Comparison of ENCODE assay signal across 34 cellular contexts in the genomic region with DNA sequence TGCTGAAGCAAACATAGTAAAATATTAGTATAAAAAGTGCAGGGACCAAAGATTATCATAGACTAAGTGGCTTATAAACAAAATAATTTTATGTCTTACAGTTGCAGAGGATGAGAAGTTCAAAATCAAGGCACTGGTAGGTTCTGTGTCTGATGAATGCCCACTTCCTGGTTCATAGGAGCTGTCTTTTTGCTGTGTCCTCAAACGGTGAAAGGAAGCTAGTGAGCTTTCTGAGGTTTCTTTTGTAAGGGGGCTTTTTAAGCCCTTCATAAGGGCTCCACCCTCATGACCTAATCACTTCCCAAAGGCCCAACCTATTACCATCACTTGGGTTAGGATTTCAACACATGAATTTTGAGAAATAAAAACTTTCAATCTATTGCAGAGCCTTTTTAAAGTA.
"Had no signal": no experiment of that assay in that cellular context is flagged by ENCODE, and none has a peak within 500 bp of the region (broad histone marks: within the 10 kb centered on the region; RNA-seq: fewer than 3 reads in every experiment).

No MANE protein-coding gene starts in this region.

- H3K27me3 Mint-ChIP-seq: activated CD4-positive, alpha-beta memory T cell treated with anti-CD3 and anti-CD28 coated beads, Interleukin-2, amount 10 ng/mL, durations not matched to agents 7 days and 5 days; activated CD4-positive, alpha-beta T cell treated with anti-CD3 and anti-CD28 coated beads, Interleukin-2, amount 10 ng/mL, durations not matched to agents 7 days and 5 days; activated naive CD4-positive, alpha-beta T cell treated with anti-CD3 and anti-CD28 coated beads, Interleukin-2, amount 50 U/mL, for 24 hours; activated naive CD8-positive, alpha-beta T cell treated with anti-CD3 and anti-CD28 coated beads, Interleukin-2, amount 50 U/mL, for 24 hours had no signal

- H3K4me1 ChIP-seq: adrenal gland, body of pancreas, colonic mucosa, esophagus squamous epithelium, heart right ventricle had no signal

- H3K4me3 ChIP-seq: adrenal gland, body of pancreas, cardiac muscle cell, colonic mucosa, esophagus squamous epithelium, gastroesophageal sphincter, heart right ventricle had no signal

- H3K27me3 ChIP-seq: adrenal gland, body of pancreas, cardiac muscle cell, colonic mucosa, esophagus squamous epithelium, gastroesophageal sphincter, heart right ventricle had no signal

- H3K27ac Mint-ChIP-seq: activated CD4-positive, alpha-beta memory T cell treated with anti-CD3 and anti-CD28 coated beads, Interleukin-2, amount 10 ng/mL, durations not matched to agents 7 days and 5 days; activated CD4-positive, alpha-beta T cell treated with anti-CD3 and anti-CD28 coated beads, Interleukin-2, amount 10 ng/mL, durations not matched to agents 7 days and 5 days; activated naive CD4-positive, alpha-beta T cell treated with anti-CD3 and anti-CD28 coated beads for 36 hours; activated naive CD4-positive, alpha-beta T cell treated with anti-CD3 and anti-CD28 coated beads, Interleukin-2, amount 50 U/mL, for 24 hours; activated naive CD8-positive, alpha-beta T cell treated with anti-CD3 and anti-CD28 coated beads for 36 hours; activated naive CD8-positive, alpha-beta T cell treated with anti-CD3 and anti-CD28 coated beads, Interleukin-2, amount 50 U/mL, for 24 hours; activated T-helper 1 cell treated with anti-CD3 and anti-CD28 coated beads, Interleukin-12 subunit alpha, Interleukin-12 subunit beta, Interleukin-2, Interleukin-4 antibody, amounts not matched to agents 30 ng/mL and 10 ng/mL and 1 ng/mL, durations not matched to agents 14 hours and 24 hours and 36 hours; activated T-helper 2 cell treated with anti-CD3 and anti-CD28 coated beads, Interferon-gamma antibody, Interleukin-2, Interleukin-4, amounts not matched to agents 10 μg/mL and 5 μg/mL and 100 μg/mL, durations not matched to agents 14 hours and 24 hours and 36 hours; T-helper 17 cell; WTC11 had no signal

- FAIRE-seq: endometrium, endothelial cell of umbilical vein, TTC549 had no signal

- H3K9me3 Mint-ChIP-seq: activated CD4-positive, alpha-beta memory T cell treated with anti-CD3 and anti-CD28 coated beads, Interleukin-2, amount 10 ng/mL, durations not matched to agents 7 days and 5 days; activated CD4-positive, alpha-beta T cell treated with anti-CD3 and anti-CD28 coated beads, Interleukin-2, amount 10 ng/mL, durations not matched to agents 7 days and 5 days; activated naive CD4-positive, alpha-beta T cell treated with anti-CD3 and anti-CD28 coated beads for 36 hours; activated naive CD4-positive, alpha-beta T cell treated with anti-CD3 and anti-CD28 coated beads, Interleukin-2, amount 50 U/mL, for 24 hours; activated naive CD8-positive, alpha-beta T cell treated with anti-CD3 and anti-CD28 coated beads for 36 hours; activated naive CD8-positive, alpha-beta T cell treated with anti-CD3 and anti-CD28 coated beads, Interleukin-2, amount 50 U/mL, for 24 hours; activated T-cell treated with anti-CD3 and anti-CD28 coated beads, Interleukin-2, amount 50 U/mL, for 4 hours; activated T-helper 1 cell treated with anti-CD3 and anti-CD28 coated beads, Interleukin-12 subunit alpha, Interleukin-12 subunit beta, Interleukin-2, Interleukin-4 antibody, amounts not matched to agents 30 ng/mL and 10 ng/mL and 1 ng/mL, durations not matched to agents 14 hours and 24 hours and 36 hours; activated T-helper 2 cell treated with anti-CD3 and anti-CD28 coated beads, Interferon-gamma antibody, Interleukin-2, Interleukin-4, amounts not matched to agents 10 μg/mL and 5 μg/mL and 100 μg/mL, durations not matched to agents 14 hours and 24 hours and 36 hours; WTC11 had no signal

- H3K36me3 Mint-ChIP-seq: activated naive CD4-positive, alpha-beta T cell treated with anti-CD3 and anti-CD28 coated beads, Interleukin-2, amount 50 U/mL, for 24 hours; activated naive CD8-positive, alpha-beta T cell treated with anti-CD3 and anti-CD28 coated beads for 36 hours; WTC11 had no signal

- H3K27ac ChIP-seq: adrenal gland, body of pancreas, cardiac muscle cell, colonic mucosa, epithelial cell of prostate, esophagus squamous epithelium, gastroesophageal sphincter, heart right ventricle, VCaP had no signal

- H3K4me3 Mint-ChIP-seq: activated CD4-positive, alpha-beta memory T cell treated with anti-CD3 and anti-CD28 coated beads, Interleukin-2, amount 10 ng/mL, durations not matched to agents 7 days and 5 days; activated CD4-positive, alpha-beta T cell treated with anti-CD3 and anti-CD28 coated beads, Interleukin-2, amount 10 ng/mL, durations not matched to agents 7 days and 5 days; activated naive CD4-positive, alpha-beta T cell treated with anti-CD3 and anti-CD28 coated beads for 36 hours; activated naive CD4-positive, alpha-beta T cell treated with anti-CD3 and anti-CD28 coated beads, Interleukin-2, amount 50 U/mL, for 24 hours; activated naive CD8-positive, alpha-beta T cell treated with anti-CD3 and anti-CD28 coated beads for 36 hours; activated naive CD8-positive, alpha-beta T cell treated with anti-CD3 and anti-CD28 coated beads, Interleukin-2, amount 50 U/mL, for 24 hours; activated T-cell treated with anti-CD3 and anti-CD28 coated beads, Interleukin-2, amount 50 U/mL, for 4 hours; activated T-helper 1 cell treated with anti-CD3 and anti-CD28 coated beads, Interleukin-12 subunit alpha, Interleukin-12 subunit beta, Interleukin-2, Interleukin-4 antibody, amounts not matched to agents 30 ng/mL and 10 ng/mL and 1 ng/mL, durations not matched to agents 14 hours and 24 hours and 36 hours; T-helper 17 cell; WTC11 had no signal

- H3K36me3 ChIP-seq: adrenal gland, cardiac muscle cell, colonic mucosa, esophagus squamous epithelium, gastroesophageal sphincter, heart right ventricle had no signal

- H3K4me1 Mint-ChIP-seq: activated CD4-positive, alpha-beta memory T cell treated with anti-CD3 and anti-CD28 coated beads, Interleukin-2, amount 10 ng/mL, durations not matched to agents 7 days and 5 days; activated CD4-positive, alpha-beta T cell treated with anti-CD3 and anti-CD28 coated beads, Interleukin-2, amount 10 ng/mL, durations not matched to agents 7 days and 5 days; activated naive CD4-positive, alpha-beta T cell treated with anti-CD3 and anti-CD28 coated beads, Interleukin-2, amount 50 U/mL, for 24 hours; activated naive CD8-positive, alpha-beta T cell treated with anti-CD3 and anti-CD28 coated beads for 36 hours; activated naive CD8-positive, alpha-beta T cell treated with anti-CD3 and anti-CD28 coated beads, Interleukin-2, amount 50 U/mL, for 24 hours; T-helper 17 cell had no signal

- H3K9me3 ChIP-seq: adrenal gland, body of pancreas, colonic mucosa, esophagus squamous epithelium, gastroesophageal sphincter, heart right ventricle had no signal

- ATAC-seq: activated naive CD8-positive, alpha-beta T cell treated with anti-CD3 and anti-CD28 coated beads, Interleukin-2, amount 50 U/mL, for 24 hours; activated T-cell treated with anti-CD3 and anti-CD28 coated beads, Interleukin-2, amount 50 U/mL, for 4 hours; body of pancreas; gastroesophageal sphincter; heart right ventricle; T-helper 17 cell; WTC11 had no signal

- DNase-seq: activated CD4-positive, alpha-beta memory T cell treated with anti-CD3 and anti-CD28 coated beads, Interleukin-2, amount 10 ng/mL, durations not matched to agents 7 days and 5 days; activated CD4-positive, alpha-beta T cell treated with anti-CD3 and anti-CD28 coated beads for 1 hour; activated CD4-positive, alpha-beta T cell treated with anti-CD3 and anti-CD28 coated beads for 4 hours; activated CD4-positive, alpha-beta T cell treated with anti-CD3 and anti-CD28 coated beads, Interleukin-2, amount 10 ng/mL, durations not matched to agents 7 days and 5 days; activated CD4-positive, alpha-beta T cell treated with anti-CD3 and anti-CD28 coated beads, Interleukin-2, amount 50 U/mL, for 4 hours; activated effector memory CD4-positive, alpha-beta T cell treated with anti-CD3 and anti-CD28 coated beads, Interleukin-2, amount 50 U/mL, for 16 hours; activated naive CD4-positive, alpha-beta T cell treated with anti-CD3 and anti-CD28 coated beads for 36 hours; activated naive CD8-positive, alpha-beta T cell treated with anti-CD3 and anti-CD28 coated beads for 36 hours; activated naive CD8-positive, alpha-beta T cell treated with anti-CD3 and anti-CD28 coated beads, Interleukin-2, amount 50 U/mL, for 24 hours; activated T-cell treated with anti-CD3 and anti-CD28 coated beads, Interleukin-2, amount 50 U/mL, for 4 hours; adrenal gland; amygdala; aorta; body of pancreas; central memory CD4-positive, alpha-beta T cell; cerebellar nuclear complex; colonic mucosa; effector CD8-positive, alpha-beta T cell; esophagus squamous epithelium; foreskin melanocyte; heart right ventricle; hippocampal formation; T-helper 17 cell had no signal
